Comparison of ENCODE assay signal across 1 cellular context in the genomic region with DNA sequence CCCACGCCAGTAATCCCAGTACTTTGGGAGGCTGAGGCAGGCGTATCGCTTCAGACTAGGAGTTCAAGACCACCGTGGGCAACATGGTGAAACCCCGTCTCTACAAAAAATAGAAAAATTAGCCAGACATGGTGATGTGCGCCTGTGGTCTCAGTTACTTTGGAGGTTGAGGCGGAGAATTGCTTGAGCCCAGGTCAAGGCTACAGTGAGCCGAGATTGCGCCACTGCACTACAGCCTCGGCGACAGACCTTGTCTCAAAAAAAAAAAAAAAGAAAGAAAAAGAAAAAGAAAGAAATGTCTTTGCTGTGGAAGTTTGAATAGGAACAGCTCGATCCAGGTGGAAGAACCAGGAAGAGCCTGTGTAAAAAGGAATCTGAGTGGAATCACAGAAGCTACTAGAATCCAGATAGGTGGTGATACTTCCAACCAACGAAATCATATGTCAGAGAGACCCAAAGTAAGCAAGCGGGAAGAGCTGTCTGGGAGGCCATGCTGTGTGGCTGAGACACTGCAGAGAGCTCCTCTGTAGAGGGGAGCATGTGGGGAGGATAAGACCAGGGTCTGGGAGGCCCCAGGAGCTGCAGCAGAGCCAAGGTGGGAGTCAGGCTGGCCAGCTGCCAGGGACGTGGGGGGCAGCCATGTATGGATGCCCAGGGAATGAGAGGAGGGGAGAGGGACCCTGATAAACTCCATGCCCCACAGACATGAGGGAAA.
TF ChIP-seq lines count a peak whose summit lies in the region.

No MANE protein-coding gene starts in this region.

TF ChIP-seq in endothelial cell of umbilical vein, 7 proteins besides CTCF, POLR2A, EP300 and RAD21:
- no peak for TF ChIP-seq MYC (IDR thresholded peaks at IDR 0.05; ENCODE audit: low read depth, low read length)
- no peak for TF ChIP-seq GATA2 (IDR thresholded peaks at IDR 0.05; ENCODE audit: insufficient read depth, insufficient read length, low read depth, low read length)
- no peak for TF ChIP-seq POLR2AphosphoS5 (IDR thresholded peaks at IDR 0.05; ENCODE audit: insufficient read depth, low read depth, low read length)
- TF ChIP-seq FOS (IDR thresholded peaks at IDR 0.05; ENCODE audit: borderline replicate concordance, insufficient read depth, low read length), result no peak
- TF ChIP-seq, protein P1, sequence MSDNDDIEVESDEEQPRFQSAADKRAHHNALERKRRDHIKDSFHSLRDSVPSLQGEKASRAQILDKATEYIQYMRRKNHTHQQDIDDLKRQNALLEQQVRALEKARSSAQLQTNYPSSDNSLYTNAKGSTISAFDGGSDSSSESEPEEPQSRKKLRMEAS (IDR thresholded peaks at IDR 0.05; ENCODE audit: insufficient read depth, insufficient read length), result no peak
- TF ChIP-seq JUN (IDR thresholded peaks at IDR 0.05; ENCODE audit: borderline replicate concordance, insufficient read depth, insufficient read length, low read depth), result no peak
- TF ChIP-seq EZH2 (IDR thresholded peaks at IDR 0.05; ENCODE audit: borderline replicate concordance, low read depth, low read length, severe bottlenecking), result no peak
